ENCODE assay signal across 13 cellular contexts in genomic region chr13:44934724-44935123, GRCh38. TPM values are rescaled to one million over a fixed set of nuclear protein-coding genes. Genes with fewer than 3 reads are reported as not detected.
DNase-seq lines count a peak whose midpoint lies in the region; ATAC-seq and TF ChIP-seq lines count a peak whose summit lies in the region.
"Had no signal": no experiment of that assay in that cellular context is flagged by ENCODE, and none has a peak within 500 bp of the region (broad histone marks: within the 10 kb centered on the region; RNA-seq: fewer than 3 reads in every experiment).

No MANE protein-coding gene starts in this region.

- peaks cover 30% of the 10 kb centered on the region for H3K4me1 Mint-ChIP-seq in glutamatergic neuron (ENCODE audit: low read depth, unreplicated experiment)

- peak; percentile 35 for DNase-seq in AG08395 (ENCODE audit: low spot score)
- DNase-seq in GM20000 (ENCODE audit: low spot score), result peak; percentile 2
- DNase-seq in RWPE2 (ENCODE audit: low spot score), result no peak
- DNase-seq in fibroblast of peridontal ligament (ENCODE audit: extremely low read depth), result peak; percentile 61
- no peak for DNase-seq in glutamatergic neuron
- no peak for DNase-seq in A673 (ENCODE audit: low spot score)
- DNase-seq: activated CD4-positive, alpha-beta T cell treated with anti-CD3 and anti-CD28 coated beads, Interleukin-2, amount 10 ng/mL, durations not matched to agents 24 days and 14 days; endodermal cell; NCI-H2227 treated with DMSO at 0.1 percent for 48 hours; stimulated activated naive CD4-positive, alpha-beta T cell had no signal

- H3K27me3 ChIP-seq in RWPE2 (ENCODE audit: insufficient read depth, poor library complexity, severe bottlenecking) (no peaks in the 10 kb centered on the region), A673 (replicated peaks; ENCODE audit: insufficient read depth, low read depth, low read length, poor library complexity) (no peaks in the 10 kb centered on the region)

- H3K4me3 ChIP-seq in RWPE2 (ENCODE audit: severe bottlenecking) (no peak overlapping the region), A673 (ENCODE audit: low read depth, low read length, poor library complexity, severe bottlenecking) (no peak overlapping the region)

- no peak overlapping the region for H3K4me3 Mint-ChIP-seq in glutamatergic neuron (ENCODE audit: unreplicated experiment)
- H3K4me3 Mint-ChIP-seq: activated CD4-positive, alpha-beta T cell treated with anti-CD3 and anti-CD28 coated beads, Interleukin-2, amount 10 ng/mL, durations not matched to agents 24 days and 14 days; endodermal cell; nephron had no signal

- peak; percentile 43; the same call in 1 of the 3 replicates for ATAC-seq in RWPE2 (ENCODE audit: low read depth)
- no peak for ATAC-seq in HG03097 (IDR thresholded peaks at IDR 0.05; ENCODE audit: low FRiP score, unreplicated experiment)
- no peak for ATAC-seq in GM21717 (IDR thresholded peaks at IDR 0.05; ENCODE audit: unreplicated experiment)

- CTCF ChIA-PET in A673 (lab: Charles Lee), result no interaction called here

- H3K27me3 Mint-ChIP-seq in glutamatergic neuron (ENCODE audit: unreplicated experiment), result peaks cover 6% of the 10 kb centered on the region

- H3K36me3 Mint-ChIP-seq in glutamatergic neuron (ENCODE audit: unreplicated experiment), result no peaks in the 10 kb centered on the region

- no TSS peak for BruUV-seq in A673 (replicated peaks; lab: Mats Ljungman, UMichigan)

- intact Hi-C loops in A673 (cut with micrococcal nuclease; ENCODE audit: unreplicated experiment), result no loop called here

- POLR2A ChIA-PET in A673 (lab: Charles Lee; ENCODE audit: low non-redundant PET), result no interaction called here

- H3K9me3 ChIP-seq in RWPE2 (ENCODE audit: severe bottlenecking) (no peaks in the 10 kb centered on the region), A673 (ENCODE audit: low read depth, low read length, poor library complexity, severe bottlenecking) (no peaks in the 10 kb centered on the region)

- peaks cover 1% of the 10 kb centered on the region for H3K9me3 Mint-ChIP-seq in glutamatergic neuron (ENCODE audit: unreplicated experiment)
- H3K9me3 Mint-ChIP-seq: activated CD4-positive, alpha-beta T cell treated with anti-CD3 and anti-CD28 coated beads, Interleukin-2, amount 10 ng/mL, durations not matched to agents 24 days and 14 days; nephron had no signal

- H3K27ac ChIP-seq in RWPE2 (ENCODE audit: poor library complexity, severe bottlenecking) (peak overlapping the region; percentile 61), A673 (ENCODE audit: low read depth, low read length, poor library complexity, severe bottlenecking) (no peak overlapping the region)

- H3K36me3 ChIP-seq in RWPE2 (ENCODE audit: low read depth) (no peaks in the 10 kb centered on the region), A673 (ENCODE audit: insufficient read depth, low read length, poor library complexity, severe bottlenecking) (no peaks in the 10 kb centered on the region)

- H3K4me1 ChIP-seq in RWPE2 (ENCODE audit: insufficient read depth, poor library complexity, severe bottlenecking) (peaks cover 35% of the 10 kb centered on the region), A673 (ENCODE audit: insufficient read depth, low read length, poor library complexity, severe bottlenecking) (peaks cover 7% of the 10 kb centered on the region)

- TF ChIP-seq CTCF in GM20000 (IDR thresholded peaks at IDR 0.05; ENCODE audit: extremely low read depth, missing control alignments), result no peak
- TF ChIP-seq CTCF in RWPE2 (IDR thresholded peaks at IDR 0.05; ENCODE audit: poor library complexity, severe bottlenecking), result no peak
- no peak for TF ChIP-seq CTCF in glutamatergic neuron (IDR thresholded peaks at IDR 0.05; ENCODE audit: partially characterized antibody, unreplicated experiment)
- no peak for TF ChIP-seq CTCF in A673 (conservative IDR thresholded peaks at IDR 0.05; ENCODE audit: low read depth, low read length)

- no peak overlapping the region for H3K27ac Mint-ChIP-seq in glutamatergic neuron (ENCODE audit: unreplicated experiment)
- H3K27ac Mint-ChIP-seq: activated CD4-positive, alpha-beta T cell treated with anti-CD3 and anti-CD28 coated beads, Interleukin-2, amount 10 ng/mL, durations not matched to agents 24 days and 14 days; endodermal cell had no signal

RNA-seq across cellular contexts. Expression of gene NUFIP1, which starts 54.5 kb away (rescaled TPM):
- total RNA-seq in glutamatergic neuron (ENCODE audit: unreplicated experiment), result 5.7 TPM
- 12.8 and 13.4 TPM in 2 replicates for total RNA-seq in A673 (2021)

RNA-seq across cellular contexts. Expression of gene GPALPP1, which starts 54.6 kb away (rescaled TPM):
- total RNA-seq in glutamatergic neuron (ENCODE audit: unreplicated experiment), result 27.7 TPM
- total RNA-seq in A673 (2021), result 29.7 and 33.8 TPM in 2 replicates

Comparison
In these comparisons a context has a peak if more than half of its experiments do, and no peak if none do; other contexts are left out.
1. DNase-seq: peak in AG08395 (single experiment), GM20000 (single experiment) and fibroblast of peridontal ligament (single experiment); none in RWPE2 (single experiment), glutamatergic neuron (single experiment) and A673 (single experiment).